ENCODE assay signal across 6 cellular contexts in genomic region chr22:37609240-37610152, GRCh38. TPM values are rescaled to one million over a fixed set of nuclear protein-coding genes. Genes with fewer than 3 reads are reported as not detected.
DNase-seq lines count a peak whose midpoint lies in the region; ATAC-seq and TF ChIP-seq lines count a peak whose summit lies in the region.

No MANE protein-coding gene starts in this region.

- intact Hi-C loops in esophagus squamous epithelium (cut with DNase I): loop anchor here (5.0 kb wide), 1 partner anchor 47 kb away; the partner anchor contains the start of gene CDC42EP1

- TF ChIP-seq CTCF in OCI-LY3 (IDR thresholded peaks at IDR 0.05; ENCODE audit: low read depth, low read length) (no peak), esophagus squamous epithelium (IDR thresholded peaks at IDR 0.05) (no peak)

- H3K9ac ChIP-seq in OCI-LY3 (ENCODE audit: low read length): peak overlapping the region; percentile 87

- DNase-seq in EL: peak; percentile 41
- no peak for DNase-seq in esophagus squamous epithelium (lab: John Stamatoyannopoulos, UW)
- DNase-seq in stimulated activated naive CD8-positive, alpha-beta T cell treated with anti-CD3 and anti-CD28 coated beads, Interleukin-15, amount 100 ng/mL, for 72 hours: no peak
- DNase-seq in NCI-H69 (lab: John Stamatoyannopoulos, UW): no peak
- DNase-seq in NCI-H146 (lab: John Stamatoyannopoulos, UW): no peak

- no peaks in the 10 kb centered on the region for H4K20me1 ChIP-seq in OCI-LY3 (ENCODE audit: insufficient read depth, low read length)

- peaks cover 68% of the 10 kb centered on the region for H3K4me1 Mint-ChIP-seq in stimulated activated naive CD8-positive, alpha-beta T cell treated with anti-CD3 and anti-CD28 coated beads, Interleukin-15, amount 100 ng/mL, for 72 hours

- no peak overlapping the region for H2AFZ ChIP-seq in OCI-LY3 (ENCODE audit: low read depth, low read length)

- no peak for TF ChIP-seq POLR2A in esophagus squamous epithelium (IDR thresholded peaks at IDR 0.05)

- peaks cover 13% of the 10 kb centered on the region for H3K4me1 ChIP-seq in OCI-LY3 (ENCODE audit: low read length)
- H3K4me1 ChIP-seq in esophagus squamous epithelium: peaks cover 42 to 85% (median 49%) of the 10 kb centered on the region in 3 donors

- no peaks in the 10 kb centered on the region for H3K9me3 Mint-ChIP-seq in stimulated activated naive CD8-positive, alpha-beta T cell treated with anti-CD3 and anti-CD28 coated beads, Interleukin-15, amount 100 ng/mL, for 72 hours

- H3K27me3 ChIP-seq in OCI-LY3 (ENCODE audit: low read depth, low read length) (peaks cover 12% of the 10 kb centered on the region), esophagus squamous epithelium (no peaks in the 10 kb centered on the region)

- no peaks in the 10 kb centered on the region for H3K27me3 Mint-ChIP-seq in stimulated activated naive CD8-positive, alpha-beta T cell treated with anti-CD3 and anti-CD28 coated beads, Interleukin-15, amount 100 ng/mL, for 72 hours

- peak overlapping the region; percentile 93 for H3K4me2 ChIP-seq in OCI-LY3 (ENCODE audit: low read length)

- H3K36me3 ChIP-seq in OCI-LY3 (replicated peaks; ENCODE audit: low read depth, low read length): peaks cover 18% of the 10 kb centered on the region
- H3K36me3 ChIP-seq in esophagus squamous epithelium: peaks cover 0 to 6% (median 0%) of the 10 kb centered on the region in 3 donors

- H3K4me3 Mint-ChIP-seq in stimulated activated naive CD8-positive, alpha-beta T cell treated with anti-CD3 and anti-CD28 coated beads, Interleukin-15, amount 100 ng/mL, for 72 hours: peak overlapping the region; percentile 88 to 99

- no peaks in the 10 kb centered on the region for H3K9me3 ChIP-seq in OCI-LY3 (ENCODE audit: insufficient read depth, low read length)
- no peaks in the 10 kb centered on the region for H3K9me3 ChIP-seq in esophagus squamous epithelium

- H3K79me2 ChIP-seq in OCI-LY3 (ENCODE audit: low read length): peaks cover 36% of the 10 kb centered on the region

- H3K27ac Mint-ChIP-seq in stimulated activated naive CD8-positive, alpha-beta T cell treated with anti-CD3 and anti-CD28 coated beads, Interleukin-15, amount 100 ng/mL, for 72 hours: peak overlapping the region; percentile 91 to 93

- no peak for ATAC-seq in stimulated activated naive CD8-positive, alpha-beta T cell treated with anti-CD3 and anti-CD28 coated beads, Interleukin-15, amount 100 ng/mL, for 72 hours

- H3K27ac ChIP-seq in OCI-LY3 (ENCODE audit: low read length): peak overlapping the region; percentile 89
- H3K27ac ChIP-seq in esophagus squamous epithelium: peak overlapping the region; percentile 94 to 99 (median 96)

- WGBS in esophagus squamous epithelium, 2 donors: 1 to 6% methylated on average over 14 to 15 of the region's 26 CpGs

- H3K4me3 ChIP-seq in OCI-LY3 (ENCODE audit: low read length) (peak overlapping the region; percentile 80), esophagus squamous epithelium (peak overlapping the region; percentile 80 to 98 (median 91))

RNA-seq across cellular contexts. Expression of gene GGA1, which starts 0.9 kb away (rescaled TPM):
- 10 to 100 TPM; 32.2 to 54.3 (median 39.5) TPM for total RNA-seq in esophagus squamous epithelium

RNA-seq across cellular contexts. Expression of gene LGALS2, which starts 29.6 kb away (rescaled TPM):
- total RNA-seq in esophagus squamous epithelium: not detected

RNA-seq across cellular contexts. Expression of gene SH3BP1, which starts 30.0 kb away (rescaled TPM):
- 10 to 100 TPM; 33.8 to 53.4 (median 42.0) TPM for total RNA-seq in esophagus squamous epithelium

RNA-seq across cellular contexts. Expression of gene PDXP, which starts 49.0 kb away (rescaled TPM):
- total RNA-seq in esophagus squamous epithelium: 1 to 10 TPM; 2.3 to 4.1 (median 2.9) TPM

RNA-seq across cellular contexts. Expression of gene CDC42EP1, which starts 49.2 kb away (rescaled TPM):
- total RNA-seq in esophagus squamous epithelium: 10 to 100 TPM; 40.6 to 89.4 (median 53.8) TPM
